ENCODE assay signal across 12 cellular contexts in the genomic region with DNA sequence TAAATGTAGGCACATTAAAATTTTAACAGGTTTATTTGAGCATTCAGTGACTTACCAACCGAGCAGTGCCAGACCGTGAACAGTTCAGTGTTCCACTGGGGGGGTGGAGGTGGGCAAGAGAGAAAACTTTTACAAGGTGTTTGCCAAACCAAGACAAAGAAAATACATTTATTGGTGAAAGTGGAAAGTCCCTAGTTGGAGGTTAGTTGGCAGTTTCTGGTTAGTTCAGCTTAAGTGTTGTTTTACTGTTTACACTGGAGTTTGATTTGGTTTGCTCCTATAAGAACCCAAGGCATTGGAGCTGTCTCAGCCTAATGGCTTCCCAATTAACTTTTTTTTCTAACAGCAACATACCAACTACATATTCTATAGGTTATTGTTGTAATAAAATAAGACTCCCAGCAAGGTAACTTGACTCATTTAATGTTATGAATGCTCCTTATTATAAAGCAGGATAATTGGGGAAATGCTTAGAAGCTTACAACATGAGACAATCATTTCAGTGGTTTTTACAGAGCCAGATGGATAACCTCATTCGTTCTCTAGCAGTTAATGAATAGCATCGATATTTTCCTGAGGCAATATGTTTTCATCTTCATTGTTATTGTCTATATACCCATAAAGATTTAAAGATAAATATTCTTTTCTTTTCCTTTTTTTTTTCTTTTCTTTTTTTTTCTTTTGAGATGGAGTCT.
"Had no signal": no experiment of that assay in that cellular context is flagged by ENCODE, and none has a peak within 500 bp of the region (broad histone marks: within the 10 kb centered on the region; RNA-seq: fewer than 3 reads in every experiment).

No MANE protein-coding gene starts in this region.

- ATAC-seq: activated CD4-positive, CD25-positive, alpha-beta regulatory T cell treated with anti-CD3 and anti-CD28 coated beads, Interleukin-2, amount 50 U/mL, for 24 hours; activated CD8-positive, alpha-beta memory T cell treated with anti-CD3 and anti-CD28 coated beads, Interleukin-2, amount 10 ng/mL, durations not matched to agents 7 days and 5 days; esophagus mucosa had no signal

- H3K9ac ChIP-seq: parathyroid adenoma had no signal

- H3K36me3 ChIP-seq: breast epithelium, stomach had no signal

- H3K79me2 ChIP-seq: parathyroid adenoma had no signal

- H3K27ac ChIP-seq: breast epithelium, parathyroid adenoma, stomach had no signal

- H3K27me3 ChIP-seq: breast epithelium, stomach had no signal

- H3K4me3 ChIP-seq: breast epithelium, stomach had no signal

- H2AFZ ChIP-seq: parathyroid adenoma had no signal

- DNase-seq: activated CD8-positive, alpha-beta memory T cell treated with anti-CD3 and anti-CD28 coated beads, Interleukin-2, amount 10 ng/mL, durations not matched to agents 7 days and 5 days; activated effector memory CD4-positive, alpha-beta T cell treated with Interleukin-2 at 50 U/mL for 16 hours; activated T-cell treated with anti-CD3 and anti-CD28 coated beads, Interleukin-2, amount 50 U/mL, for 24 hours; amniotic stem cell; foreskin fibroblast; naive B cell; retina; stomach had no signal

- H3K4me1 ChIP-seq: breast epithelium, parathyroid adenoma, stomach had no signal
